Comparison of ENCODE assay signal across 14 cellular contexts in genomic region chr13:32902898-32903297, GRCh38.
A peak's percentile ranks its signal among the peaks of the same experiment; 100 is the strongest.
DNase-seq lines count a peak whose midpoint lies in the region; ATAC-seq, FAIRE-seq and TF ChIP-seq lines count a peak whose summit lies in the region.
"Had no signal": no experiment of that assay in that cellular context is flagged by ENCODE, and none has a peak within 500 bp of the region (broad histone marks: within the 10 kb centered on the region; RNA-seq: fewer than 3 reads in every experiment).

No MANE protein-coding gene starts in this region.

- H3K27me3 ChIP-seq in skeletal muscle satellite cell (ENCODE audit: control insufficient read depth, insufficient read depth, low read length): peaks cover 2% of the 10 kb centered on the region

- H3K27ac ChIP-seq in kidney (ENCODE audit: low read depth in 2 of 2, low read length in 2 of 2): no peak overlapping the region

- H3K9ac ChIP-seq in kidney (ENCODE audit: low read length in 2 of 2): no peak overlapping the region
- H3K9ac ChIP-seq in skeletal muscle satellite cell (ENCODE audit: low read depth, low read length): no peak overlapping the region

- no peak for ATAC-seq in GM21786 (IDR thresholded peaks at IDR 0.05; ENCODE audit: unreplicated experiment)
- no peak for ATAC-seq in HG03442 (IDR thresholded peaks at IDR 0.05; ENCODE audit: unreplicated experiment)
- ATAC-seq: activated CD8-positive, alpha-beta memory T cell treated with anti-CD3 and anti-CD28 coated beads, Interleukin-2, amount 10 ng/mL, durations not matched to agents 7 days and 5 days; HCT116; stimulated activated effector memory CD8-positive, alpha-beta T cell treated with anti-CD3 and anti-CD28 coated beads, Interleukin-12 subunit alpha, Interleukin-12 subunit beta, amount 100 ng/mL, for 72 hours had no signal

- no peaks in the 10 kb centered on the region for H3K9me3 ChIP-seq in kidney (ENCODE audit: control insufficient read depth in 1 of 2, low read length in 2 of 2)
- H3K9me3 ChIP-seq in skeletal muscle satellite cell (replicated peaks; ENCODE audit: low read length): no peaks in the 10 kb centered on the region

- peak overlapping the region; percentile 54 for H3K4me2 ChIP-seq in skeletal muscle satellite cell (ENCODE audit: low read length)

- FAIRE-seq in kidney (lab: Jason Lieb, UNC): no peak
- FAIRE-seq: colon had no signal

- intact Hi-C loops in kidney (cut with DNase I): no loop called here

- peak; percentile 67 for DNase-seq in GM03348 (ENCODE audit: low spot score)
- peak; percentile 4 for DNase-seq in cerebellum (ENCODE audit: low spot score)
- DNase-seq in kidney: peak; percentile 80
- DNase-seq in NCI-H226: no peak
- no peak for DNase-seq in T1000 (lab: John Stamatoyannopoulos, UW)
- DNase-seq: activated CD8-positive, alpha-beta memory T cell treated with anti-CD3 and anti-CD28 coated beads, Interleukin-2, amount 10 ng/mL, durations not matched to agents 7 days and 5 days; CD4-positive, CD25-positive, alpha-beta regulatory T cell; NCI-H345 had no signal

- H3K36me3 ChIP-seq in kidney (ENCODE audit: control insufficient read depth in 1 of 2, insufficient read depth in 2 of 2, low read length in 2 of 2) (no peaks in the 10 kb centered on the region), skeletal muscle satellite cell (ENCODE audit: insufficient read depth, low read length) (no peaks in the 10 kb centered on the region)

- no peak for TF ChIP-seq CTCF in kidney (IDR thresholded peaks at IDR 0.05; ENCODE audit: borderline replicate concordance, extremely low read depth, insufficient read depth)

- H3K4me1 ChIP-seq in kidney (ENCODE audit: control insufficient read depth in 1 of 2, insufficient read depth in 1 of 2, low read depth in 1 of 2, low read length in 2 of 2) (no peaks in the 10 kb centered on the region), skeletal muscle satellite cell (ENCODE audit: control insufficient read depth, insufficient read depth, low read length) (peaks cover 18% of the 10 kb centered on the region)

- H3K4me3 ChIP-seq in kidney (ENCODE audit: low read length in 2 of 2) (no peak overlapping the region), skeletal muscle satellite cell (ENCODE audit: low read length) (no peak overlapping the region)

Comparison
In these comparisons a context has a peak if more than half of its experiments do, and no peak if none do; other contexts are left out.
1. DNase-seq: peak in GM03348 (single experiment), cerebellum (single experiment) and kidney (single experiment); none in NCI-H226 (single experiment) and T1000 (single experiment).